Comparison of ENCODE assay signal across 24 cellular contexts in genomic region chr15:91974321-91974720, GRCh38.
DNase-seq lines count a peak whose midpoint lies in the region; TF ChIP-seq lines count a peak whose summit lies in the region.
"Had no signal": no experiment of that assay in that cellular context is flagged by ENCODE, and none has a peak within 500 bp of the region (broad histone marks: within the 10 kb centered on the region; RNA-seq: fewer than 3 reads in every experiment).

No MANE protein-coding gene starts in this region.

- H3K4me1 Mint-ChIP-seq in Calu3 (ENCODE audit: low read depth, unreplicated experiment) (peaks cover 62% of the 10 kb centered on the region), neural progenitor cell (no peaks in the 10 kb centered on the region), glutamatergic neuron (ENCODE audit: low read depth, unreplicated experiment) (no peaks in the 10 kb centered on the region)
- H3K4me1 Mint-ChIP-seq in activated naive CD8-positive, alpha-beta T cell treated with anti-CD3 and anti-CD28 coated beads for 36 hours, result no peaks in the 10 kb centered on the region

- POLR2A ChIA-PET in PC-9 (lab: Charles Lee; ENCODE audit: unreplicated experiment), result no interaction called here

- H3K36me3 Mint-ChIP-seq in Calu3 (ENCODE audit: insufficient read depth, unreplicated experiment) (peaks cover 5% of the 10 kb centered on the region), neural progenitor cell (no peaks in the 10 kb centered on the region), glutamatergic neuron (ENCODE audit: unreplicated experiment) (no peaks in the 10 kb centered on the region)
- no peaks in the 10 kb centered on the region for H3K36me3 Mint-ChIP-seq in activated naive CD8-positive, alpha-beta T cell treated with anti-CD3 and anti-CD28 coated beads for 36 hours

- H3K9me3 ChIP-seq in PC-9 (ENCODE audit: insufficient read depth, low read depth), result no peaks in the 10 kb centered on the region
- no peaks in the 10 kb centered on the region for H3K9me3 ChIP-seq in neural progenitor cell (ENCODE audit: low read depth)
- H3K9me3 ChIP-seq: SJCRH30, vagina had no signal

- H3K9me3 Mint-ChIP-seq in Calu3 (ENCODE audit: low read depth, unreplicated experiment) (no peaks in the 10 kb centered on the region), neural progenitor cell (no peaks in the 10 kb centered on the region), glutamatergic neuron (ENCODE audit: unreplicated experiment) (peaks cover 5% of the 10 kb centered on the region)
- H3K9me3 Mint-ChIP-seq in activated naive CD8-positive, alpha-beta T cell treated with anti-CD3 and anti-CD28 coated beads for 36 hours, result no peaks in the 10 kb centered on the region
- H3K9me3 Mint-ChIP-seq: nephron had no signal

- CTCF ChIA-PET in Calu3 (lab: Charles Lee), result no interaction called here
- CTCF ChIA-PET in PC-9 (lab: Charles Lee), result interaction anchor here (0.9 kb wide), 1 partner anchor 118 kb away, joined by 3 read pairs; no protein-coding TSS in a partner anchor

- H3K27me3 Mint-ChIP-seq in Calu3 (ENCODE audit: unreplicated experiment), result no peaks in the 10 kb centered on the region
- peaks cover 3% of the 10 kb centered on the region for H3K27me3 Mint-ChIP-seq in neural progenitor cell (ENCODE audit: insufficient read depth, low read depth)
- no peaks in the 10 kb centered on the region for H3K27me3 Mint-ChIP-seq in activated naive CD8-positive, alpha-beta T cell treated with anti-CD3 and anti-CD28 coated beads for 36 hours
- H3K27me3 Mint-ChIP-seq in glutamatergic neuron (ENCODE audit: unreplicated experiment), result peaks cover 6% of the 10 kb centered on the region
- H3K27me3 Mint-ChIP-seq: T-helper 17 cell had no signal

- H3F3A ChIP-seq in PC-9 (ENCODE audit: insufficient read depth, low read depth) (peaks cover 18% of the 10 kb centered on the region; the same call in 1 of the 2 replicates), neural progenitor cell (ENCODE audit: low read depth) (no peaks in the 10 kb centered on the region)

- intact Hi-C loops in Calu3 (cut with micrococcal nuclease; ENCODE audit: unreplicated experiment), result no loop called here
- intact Hi-C loops in PC-9 (cut with micrococcal nuclease; ENCODE audit: unreplicated experiment), result loop anchor here (10.0 kb wide), 1 partner anchor 120 kb away; the partner anchor contains the start of gene SLCO3A1

- peaks cover 32% of the 10 kb centered on the region for H3K4me1 ChIP-seq in PC-9 (replicated peaks; ENCODE audit: insufficient read depth)
- no peaks in the 10 kb centered on the region for H3K4me1 ChIP-seq in neural progenitor cell
- H3K4me1 ChIP-seq: SJCRH30 had no signal

- H3K27me3 ChIP-seq in PC-9 (ENCODE audit: insufficient read depth, low read depth), result no peaks in the 10 kb centered on the region
- no peaks in the 10 kb centered on the region for H3K27me3 ChIP-seq in neural progenitor cell
- H3K27me3 ChIP-seq: SJCRH30, vagina had no signal

- TF ChIP-seq CTCF in Calu3 (IDR thresholded peaks at IDR 0.05; ENCODE audit: unreplicated experiment) (no peak), PC-9 (conservative IDR thresholded peaks at IDR 0.05) (no peak), epithelial cell of esophagus (IDR thresholded peaks at IDR 0.05; ENCODE audit: insufficient read depth, low read depth, low read length, missing control alignments) (no peak), neural progenitor cell (IDR thresholded peaks at IDR 0.05) (no peak), glutamatergic neuron (IDR thresholded peaks at IDR 0.05; ENCODE audit: partially characterized antibody, unreplicated experiment) (no peak)

- H3K4me2 ChIP-seq in PC-9 (peak overlapping the region; percentile 50), neural progenitor cell (no peak overlapping the region)
- H3K4me2 ChIP-seq: smooth muscle cell had no signal

- peak overlapping the region; percentile 86 for H3K27ac ChIP-seq in PC-9
- H3K27ac ChIP-seq in neural progenitor cell, result no peak overlapping the region
- H3K27ac ChIP-seq: SJCRH30, vagina, VCaP had no signal

- no peak overlapping the region for H3K9ac ChIP-seq in neural progenitor cell

- H3K4me3 ChIP-seq in PC-9 (no peak overlapping the region), epithelial cell of esophagus (ENCODE audit: low read length) (no peak overlapping the region), neural progenitor cell (no peak overlapping the region)
- H3K4me3 ChIP-seq: SJCRH30, smooth muscle cell, vagina had no signal

- BruUV-seq in Calu3 (replicated peaks; lab: Mats Ljungman, UMichigan) (no TSS peak), PC-9 (replicated peaks; lab: Mats Ljungman, UMichigan) (no TSS peak)

- H3K27ac Mint-ChIP-seq in Calu3 (ENCODE audit: unreplicated experiment), result peak overlapping the region; percentile 57
- peak overlapping the region; percentile 22 for H3K27ac Mint-ChIP-seq in neural progenitor cell
- H3K27ac Mint-ChIP-seq in activated naive CD8-positive, alpha-beta T cell treated with anti-CD3 and anti-CD28 coated beads for 36 hours, result no peak overlapping the region
- H3K27ac Mint-ChIP-seq in glutamatergic neuron (ENCODE audit: unreplicated experiment), result no peak overlapping the region
- H3K27ac Mint-ChIP-seq: nephron, progenitor cell of endocrine pancreas, T-helper 17 cell had no signal

- H4K20me1 ChIP-seq in PC-9 (ENCODE audit: insufficient read depth), result no peaks in the 10 kb centered on the region
- no peaks in the 10 kb centered on the region for H4K20me1 ChIP-seq in neural progenitor cell (ENCODE audit: low read depth)

- no peaks in the 10 kb centered on the region for H3K36me3 ChIP-seq in PC-9 (ENCODE audit: low read depth)
- H3K36me3 ChIP-seq in neural progenitor cell, result no peaks in the 10 kb centered on the region
- H3K36me3 ChIP-seq: SJCRH30, vagina had no signal

- no peaks in the 10 kb centered on the region for H3K9me2 ChIP-seq in PC-9 (ENCODE audit: insufficient read depth)

- DNase-seq in Calu3, result peak; percentile 50
- peak; percentile 71 to 81 for DNase-seq in PC-9
- peak; percentile 76 for DNase-seq in epithelial cell of esophagus (ENCODE audit: low read depth)
- DNase-seq in neural progenitor cell (ENCODE audit: low spot score), result no peak
- DNase-seq in activated naive CD8-positive, alpha-beta T cell treated with anti-CD3 and anti-CD28 coated beads for 36 hours, result no peak
- no peak for DNase-seq in activated CD8-positive, alpha-beta memory T cell treated with anti-CD3 and anti-CD28 coated beads, Interleukin-2, amount 50 U/mL, for 4 hours
- no peak for DNase-seq in glutamatergic neuron
- no peak for DNase-seq in globus pallidus (ENCODE audit: low spot score)
- DNase-seq: activated CD4-positive, alpha-beta T cell treated with anti-CD3 and anti-CD28 coated beads, Interleukin-2, amount 50 U/mL, for 1 hour; activated gamma-delta T cell; amniotic stem cell; DMS79; islet precursor cell; NCI-H1092 treated with DMSO at 0.1 percent for 48 hours; NCI-H2081 treated with DMSO at 0.1 percent for 48 hours; NCI-H510A; SJCRH30; stimulated activated CD4-positive, alpha-beta T cell treated with anti-CD3 and anti-CD28 coated beads, Interleukin-4, amount 100 ng/mL, for 1 hour; T-helper 17 cell had no signal

- H3K4me3 Mint-ChIP-seq in Calu3 (ENCODE audit: low read depth, unreplicated experiment) (peak overlapping the region; percentile 15), neural progenitor cell (no peak overlapping the region), glutamatergic neuron (ENCODE audit: unreplicated experiment) (no peak overlapping the region)
- H3K4me3 Mint-ChIP-seq in activated naive CD8-positive, alpha-beta T cell treated with anti-CD3 and anti-CD28 coated beads for 36 hours, result no peak overlapping the region
- H3K4me3 Mint-ChIP-seq: nephron, T-helper 17 cell had no signal

- H2AFZ ChIP-seq in PC-9, result no peak overlapping the region
- no peak overlapping the region for H2AFZ ChIP-seq in neural progenitor cell (replicated peaks)

- peaks cover 74% of the 10 kb centered on the region for H3K79me2 ChIP-seq in PC-9 (ENCODE audit: low read depth)
- no peaks in the 10 kb centered on the region for H3K79me2 ChIP-seq in neural progenitor cell (ENCODE audit: low read depth)

Comparison
In these comparisons a context has a peak if more than half of its experiments do, and no peak if none do; other contexts are left out.
1. DNase-seq: peak in Calu3 (single experiment), PC-9 (2 of 2) and epithelial cell of esophagus (single experiment); none in neural progenitor cell (single experiment), activated naive CD8-positive, alpha-beta T cell treated with anti-CD3 and anti-CD28 coated beads for 36 hours (single experiment), activated CD8-positive, alpha-beta memory T cell treated with anti-CD3 and anti-CD28 coated beads, Interleukin-2, amount 50 U/mL, for 4 hours (single experiment), glutamatergic neuron (single experiment) and globus pallidus (single experiment).
2. H3K27ac Mint-ChIP-seq: peak in Calu3 (single experiment) and neural progenitor cell (single experiment); none in activated naive CD8-positive, alpha-beta T cell treated with anti-CD3 and anti-CD28 coated beads for 36 hours (single experiment) and glutamatergic neuron (single experiment).